In the genomic region with DNA sequence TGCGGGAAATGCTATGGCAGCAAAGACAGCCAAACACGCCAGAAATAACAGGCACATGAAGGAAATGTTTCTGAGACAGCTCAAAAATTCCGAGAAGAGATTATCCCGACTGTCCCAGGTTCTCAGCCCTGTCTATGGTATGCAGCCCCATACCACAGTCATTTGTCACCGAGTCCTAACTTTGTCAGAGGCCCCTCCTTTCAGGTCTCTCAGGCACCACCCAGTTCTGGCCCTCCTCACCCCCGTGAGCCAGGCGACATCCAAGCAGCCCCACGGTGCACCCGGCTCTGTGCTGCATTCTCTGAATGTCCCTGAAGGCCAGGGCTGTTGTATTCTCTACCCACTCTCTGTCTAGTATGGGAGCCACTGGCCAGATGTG, we compare ENCODE assay signal across 9 cellular contexts. TPM values are rescaled to one million over a fixed set of nuclear protein-coding genes. Genes with fewer than 3 reads are reported as not detected.
DNase-seq lines count a peak whose midpoint lies in the region; ATAC-seq and TF ChIP-seq lines count a peak whose summit lies in the region.
"Had no signal": no experiment of that assay in that cellular context is flagged by ENCODE, and none has a peak within 500 bp of the region (broad histone marks: within the 10 kb centered on the region; RNA-seq: fewer than 3 reads in every experiment).

No MANE protein-coding gene starts in this region.

- CTCF ChIA-PET in mammary epithelial cell (lab: Charles Lee; ENCODE audit: low non-redundant PET), result interaction anchor here (0.6 to 0.9 kb wide), 5 partner anchors 19 to 117 kb away, joined by 3 to 8 read pairs (median 4); a partner anchor contains a TSS

- BruUV-seq in mammary epithelial cell (replicated peaks; lab: Mats Ljungman, UMichigan), result TSS peak; percentile 71

- peaks cover 56% of the 10 kb centered on the region for H3K4me1 ChIP-seq in mammary epithelial cell (ENCODE audit: insufficient read depth, low read length)
- peaks cover 52% of the 10 kb centered on the region for H3K4me1 ChIP-seq in suprapubic skin

- peaks cover 43% of the 10 kb centered on the region for H3K36me3 Mint-ChIP-seq in activated naive CD8-positive, alpha-beta T cell treated with anti-CD3 and anti-CD28 coated beads, Interleukin-2, amount 50 U/mL, for 24 hours (ENCODE audit: low read depth)

- H3K27me3 Mint-ChIP-seq in activated naive CD8-positive, alpha-beta T cell treated with anti-CD3 and anti-CD28 coated beads, Interleukin-2, amount 50 U/mL, for 24 hours, result no peaks in the 10 kb centered on the region

- TF ChIP-seq CTCF in mammary epithelial cell (conservative IDR thresholded peaks at IDR 0.05 in 1 of 2, IDR thresholded peaks at IDR 0.05 in 1 of 2; ENCODE audit: extremely low read depth in 1 of 2, insufficient read depth in 1 of 2, low read depth in 1 of 2, low read length in 2 of 2) (no peak), suprapubic skin (IDR thresholded peaks at IDR 0.05) (no peak)

- peak overlapping the region; percentile 81 for H3K4me2 ChIP-seq in mammary epithelial cell (ENCODE audit: insufficient read depth, low read depth, low read length)

- peak; percentile 89 for DNase-seq in HT1080 (ENCODE audit: low read depth)
- DNase-seq in mammary epithelial cell, result peak; percentile 73
- DNase-seq in left colon, result no peak
- peak in 1 of 2 donors; percentile 78 for DNase-seq in suprapubic skin (ENCODE audit: low spot score in 2 of 2)
- DNase-seq in activated naive CD8-positive, alpha-beta T cell treated with anti-CD3 and anti-CD28 coated beads, Interleukin-2, amount 50 U/mL, for 24 hours, result no peak
- DNase-seq in NCI-H2171 (lab: John Stamatoyannopoulos, UW), result no peak

- H3K79me2 ChIP-seq in mammary epithelial cell (ENCODE audit: insufficient read depth, low read length), result peaks cover 79% of the 10 kb centered on the region

- H4K20me1 ChIP-seq in mammary epithelial cell (ENCODE audit: insufficient read depth, low read length), result no peaks in the 10 kb centered on the region

- H3K36me3 ChIP-seq in mammary epithelial cell (ENCODE audit: insufficient read depth, low read length) (peaks cover 31% of the 10 kb centered on the region), suprapubic skin (peaks cover 24% of the 10 kb centered on the region)

- no peak overlapping the region for H2AFZ ChIP-seq in mammary epithelial cell (ENCODE audit: low read depth, low read length)

- in situ Hi-C loops in mammary epithelial cell (cut with MboI; ENCODE audit: low sequenced_read_pairs in 2 of 2), result no loop called here

- no peak overlapping the region for H3K4me3 Mint-ChIP-seq in activated naive CD8-positive, alpha-beta T cell treated with anti-CD3 and anti-CD28 coated beads, Interleukin-2, amount 50 U/mL, for 24 hours

- no peaks in the 10 kb centered on the region for H3K27me3 ChIP-seq in mammary epithelial cell (ENCODE audit: insufficient read depth, low read length)
- H3K27me3 ChIP-seq in suprapubic skin, result no peaks in the 10 kb centered on the region

- peak overlapping the region; percentile 81 for H3K9ac ChIP-seq in mammary epithelial cell (ENCODE audit: insufficient read depth, low read length)

- intact Hi-C loops in mammary epithelial cell (cut with micrococcal nuclease) (loop anchor here (1.0 kb wide), 1 partner anchor 29 kb away; no protein-coding TSS in a partner anchor), left colon (cut with DNase I, micrococcal nuclease) (no loop called here)

- ATAC-seq in left colon (peak; percentile 9), GM21737 (IDR thresholded peaks at IDR 0.05; ENCODE audit: unreplicated experiment) (no peak), HG03521 (IDR thresholded peaks at IDR 0.05; ENCODE audit: unreplicated experiment) (no peak)
- ATAC-seq in activated naive CD8-positive, alpha-beta T cell treated with anti-CD3 and anti-CD28 coated beads, Interleukin-2, amount 50 U/mL, for 24 hours, result no peak

- no peak for TF ChIP-seq EP300 in suprapubic skin (IDR thresholded peaks at IDR 0.05)

- H3K27ac Mint-ChIP-seq in activated naive CD8-positive, alpha-beta T cell treated with anti-CD3 and anti-CD28 coated beads, Interleukin-2, amount 50 U/mL, for 24 hours, result no peak overlapping the region

- H3K4me3 ChIP-seq in mammary epithelial cell (replicated peaks in 1 of 3; ENCODE audit: insufficient read depth in 1 of 3, low read depth in 2 of 3, low read length in 3 of 3) (peak overlapping the region in 1 of 3 experiments; percentile 14), suprapubic skin (peak overlapping the region; percentile 3)

- H3K4me1 Mint-ChIP-seq in activated naive CD8-positive, alpha-beta T cell treated with anti-CD3 and anti-CD28 coated beads, Interleukin-2, amount 50 U/mL, for 24 hours, result peaks cover 48% of the 10 kb centered on the region

- H3K9me3 ChIP-seq in mammary epithelial cell (replicated peaks; ENCODE audit: insufficient read depth, low read length) (no peaks in the 10 kb centered on the region), suprapubic skin (no peaks in the 10 kb centered on the region)

- WGBS in mammary epithelial cell (ENCODE audit: low coverage, missing lambda C conversion rate), result 4% methylated on average over 9 of the region's 9 CpGs
- WGBS in suprapubic skin, result 16% methylated on average over 9 of the region's 9 CpGs

- no peak for TF ChIP-seq POLR2A in suprapubic skin (IDR thresholded peaks at IDR 0.05)

- dilution Hi-C loops in mammary epithelial cell (cut with HindIII; ENCODE audit: low sequenced_read_pairs), result loop anchor here (10.0 kb wide), 1 partner anchor 261 kb away; a partner anchor contains a TSS

- H3K9me3 Mint-ChIP-seq in activated naive CD8-positive, alpha-beta T cell treated with anti-CD3 and anti-CD28 coated beads, Interleukin-2, amount 50 U/mL, for 24 hours, result no peaks in the 10 kb centered on the region

- H3K27ac ChIP-seq in mammary epithelial cell (ENCODE audit: insufficient read depth, low read depth, low read length) (peak overlapping the region; percentile 91), suprapubic skin (peak overlapping the region; percentile 84)

RNA-seq across cellular contexts. Expression of a gene that starts 24.0 kb away (rescaled TPM):
- total RNA-seq in HT1080 (2014; rRNA removed; shearing (Covaris generic)), result 9.2 and 10.8 TPM in 2 replicates
- 11.6 and 13.7 TPM in 2 replicates for polyA plus RNA-seq in HT1080 (2015; cell fraction: cytosol; rRNA removed)
- 13.8 and 19.4 TPM in 2 replicates for polyA plus RNA-seq in HT1080 (2015; cell fraction: nucleus; rRNA removed)
- total RNA-seq in mammary epithelial cell (10 to 100 TPM; 29.3 to 88.6 TPM), left colon (10 to 100 TPM; 24.6 to 28.2 TPM), suprapubic skin (10 to 100 TPM; 11.2 to 26.0 (median 15.8) TPM)
- 20.8 TPM for polyA plus RNA-seq in mammary epithelial cell
- polyA minus RNA-seq in mammary epithelial cell, result 43.7 TPM

RNA-seq across cellular contexts. Expression of a gene that starts 46.5 kb away (rescaled TPM):
- total RNA-seq in HT1080 (2014; rRNA removed; shearing (Covaris generic)), result not detected in 2 replicates
- polyA plus RNA-seq in HT1080 (2015; cell fraction: cytosol; rRNA removed), result not detected in 2 replicates
- not detected in 2 replicates for polyA plus RNA-seq in HT1080 (2015; cell fraction: nucleus; rRNA removed)
- not detected for total RNA-seq in mammary epithelial cell
- not detected for polyA plus RNA-seq in mammary epithelial cell
- polyA minus RNA-seq in mammary epithelial cell, result not detected
- total RNA-seq in left colon, result 1 to 10 TPM; 3.8 to 4.9 TPM
- not detected for total RNA-seq in suprapubic skin
- total RNA-seq: mononuclear cell had no signal

Comparison
In these comparisons a context has a peak if more than half of its experiments do, and no peak if none do; other contexts are left out.
1. DNase-seq: peak in HT1080 (single experiment) and mammary epithelial cell (single experiment); none in left colon (0 of 2), activated naive CD8-positive, alpha-beta T cell treated with anti-CD3 and anti-CD28 coated beads, Interleukin-2, amount 50 U/mL, for 24 hours (single experiment) and NCI-H2171 (single experiment).